In the genomic region with DNA sequence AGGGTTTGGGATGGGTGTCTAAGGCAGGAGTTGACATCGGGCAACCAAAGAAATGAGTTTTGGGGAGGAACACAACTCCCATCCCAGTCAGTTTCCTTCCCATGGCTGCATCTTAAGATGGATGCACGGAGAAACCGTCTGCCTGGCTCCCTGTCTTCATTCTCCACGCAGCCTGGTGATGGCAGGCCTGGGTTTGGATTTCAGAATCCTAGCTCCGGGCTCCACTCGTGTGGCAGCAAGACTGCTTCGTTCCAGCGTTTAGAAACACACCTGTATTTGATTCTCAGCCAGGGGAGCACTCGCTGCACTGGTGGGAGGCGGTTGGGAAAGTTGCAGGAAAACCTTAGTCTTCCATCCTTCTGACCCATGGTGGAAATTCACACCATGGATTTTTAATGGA, we compare ENCODE assay signal across 20 cellular contexts.
DNase-seq lines count a peak whose midpoint lies in the region; ATAC-seq, FAIRE-seq and TF ChIP-seq lines count a peak whose summit lies in the region.
"Had no signal": no experiment of that assay in that cellular context is flagged by ENCODE, and none has a peak within 500 bp of the region (broad histone marks: within the 10 kb centered on the region; RNA-seq: fewer than 3 reads in every experiment).

No MANE protein-coding gene starts in this region.

- no peak overlapping the region for H3K27ac Mint-ChIP-seq in Caco-2 (ENCODE audit: unreplicated experiment)
- H3K27ac Mint-ChIP-seq in effector memory CD8-positive, alpha-beta T cell: peak overlapping the region; percentile 23 to 26

- BruUV-seq in Caco-2 (replicated peaks; lab: Mats Ljungman, UMichigan): TSS peak; percentile 27

- ATAC-seq in effector memory CD8-positive, alpha-beta T cell (replicated peaks): no peak
- no peak for ATAC-seq in omental fat pad (ENCODE audit: low FRiP score)

- no peaks in the 10 kb centered on the region for H3K27me3 Mint-ChIP-seq in Caco-2 (ENCODE audit: insufficient read depth, unreplicated experiment)
- no peaks in the 10 kb centered on the region for H3K27me3 Mint-ChIP-seq in effector memory CD8-positive, alpha-beta T cell
- H3K27me3 Mint-ChIP-seq: CD4-positive, CD25-positive, alpha-beta regulatory T cell; CD8-positive, alpha-beta memory T cell had no signal

- POLR2A ChIA-PET in Caco-2 (lab: Charles Lee): no interaction called here

- H3K4me3 Mint-ChIP-seq in Caco-2 (ENCODE audit: unreplicated experiment): no peak overlapping the region
- H3K4me3 Mint-ChIP-seq in effector memory CD8-positive, alpha-beta T cell: no peak overlapping the region
- H3K4me3 Mint-ChIP-seq: CD4-positive, CD25-positive, alpha-beta regulatory T cell; CD8-positive, alpha-beta memory T cell; H9 had no signal

- H3K4me3 ChIP-seq in Caco-2 (ENCODE audit: low read depth, low read length) (no peak overlapping the region), coronary artery (no peak overlapping the region)

- DNase-seq in Caco-2 (no peak), GM19239 (ENCODE audit: insufficient read length, low spot score) (no peak), NCI-H1694 (lab: John Stamatoyannopoulos, UW) (no peak), omental fat pad (ENCODE audit: low spot score) (no peak), coronary artery (ENCODE audit: low spot score) (no peak), HuH-7.5 (ENCODE audit: low spot score) (no peak)
- no peak for DNase-seq in effector memory CD8-positive, alpha-beta T cell
- DNase-seq: ACHN; BE2C; C1 segment of cervical spinal cord; CD4-positive, CD25-positive, alpha-beta regulatory T cell; CD8-positive, alpha-beta memory T cell; COR-L47; DMS153; GDM1; H9; KBM-7 had no signal

- no peaks in the 10 kb centered on the region for H3K4me1 ChIP-seq in Caco-2
- H3K4me1 ChIP-seq: BE2C had no signal

- no peaks in the 10 kb centered on the region for H3K4me1 Mint-ChIP-seq in Caco-2 (ENCODE audit: low read depth, unreplicated experiment)
- H3K4me1 Mint-ChIP-seq in effector memory CD8-positive, alpha-beta T cell (ENCODE audit: low read depth in 2 of 2): peaks cover 4 to 8% of the 10 kb centered on the region in 2 donors

- peak; percentile 31 for FAIRE-seq in GM19239 (lab: Jason Lieb, UNC)
- FAIRE-seq: A204.1, H1 had no signal

- H3K27ac ChIP-seq in angular gyrus (ENCODE audit: low read depth, low read length): peak overlapping the region; percentile 51
- H3K27ac ChIP-seq in coronary artery: no peak overlapping the region

- no peaks in the 10 kb centered on the region for H3K9me3 ChIP-seq in Caco-2
- H3K9me3 ChIP-seq: BE2C had no signal

- CTCF ChIA-PET in Caco-2 (lab: Charles Lee): no interaction called here

- H3K27me3 ChIP-seq in Caco-2 (replicated peaks; ENCODE audit: control insufficient read depth, insufficient read depth, low read length): no peaks in the 10 kb centered on the region
- H3K27me3 ChIP-seq: BE2C had no signal

- H3K36me3 Mint-ChIP-seq in Caco-2 (ENCODE audit: insufficient read depth, unreplicated experiment): peaks cover 46% of the 10 kb centered on the region
- H3K36me3 Mint-ChIP-seq in effector memory CD8-positive, alpha-beta T cell (ENCODE audit: insufficient read depth): peaks cover 34% of the 10 kb centered on the region

- intact Hi-C loops in Caco-2 (cut with micrococcal nuclease; ENCODE audit: unreplicated experiment): no loop called here

- TF ChIP-seq CTCF in Caco-2 (IDR thresholded peaks at IDR 0.05; ENCODE audit: insufficient read depth in 1 of 2, low read depth in 1 of 2, low read length in 1 of 2, severe bottlenecking in 1 of 2, unreplicated experiment in 1 of 2) (no peak), omental fat pad (IDR thresholded peaks at IDR 0.05) (no peak), coronary artery (IDR thresholded peaks at IDR 0.05) (no peak)

- peaks cover 4% of the 10 kb centered on the region for H3K36me3 ChIP-seq in Caco-2 (ENCODE audit: control insufficient read depth, insufficient read depth, low read length)
- H3K36me3 ChIP-seq: BE2C had no signal

- no peaks in the 10 kb centered on the region for H3K9me3 Mint-ChIP-seq in Caco-2 (ENCODE audit: unreplicated experiment)
- H3K9me3 Mint-ChIP-seq in effector memory CD8-positive, alpha-beta T cell: no peaks in the 10 kb centered on the region
- H3K9me3 Mint-ChIP-seq: CD4-positive, CD25-positive, alpha-beta regulatory T cell; CD8-positive, alpha-beta memory T cell; H9 had no signal
